1 cellular context compared by ENCODE assay signal in the genomic region with DNA sequence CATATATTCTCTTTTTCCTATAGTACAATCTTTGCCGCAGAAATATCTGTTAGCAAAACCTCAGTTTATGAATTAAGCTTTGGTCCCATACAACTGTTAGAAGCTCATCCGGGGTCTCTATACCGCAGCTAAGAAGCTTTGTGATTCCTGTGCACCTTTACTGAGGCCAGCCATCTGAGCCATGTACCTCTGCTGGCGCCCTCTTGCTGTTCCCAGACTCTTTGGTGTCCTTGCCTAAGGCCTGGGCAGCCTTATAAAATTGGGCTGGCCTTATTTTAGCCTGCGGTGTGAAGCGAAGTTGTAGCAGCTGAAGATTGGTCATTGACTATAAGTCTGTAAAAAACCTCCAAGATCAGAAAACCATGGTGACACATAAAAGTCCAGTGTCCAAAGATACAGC.
TF ChIP-seq lines count a peak whose summit lies in the region.

No MANE protein-coding gene starts in this region.

TF ChIP-seq in GM23338, 12 proteins besides CTCF, POLR2A, EP300 and RAD21 (continued from another document):
- TF ChIP-seq, protein P1, sequence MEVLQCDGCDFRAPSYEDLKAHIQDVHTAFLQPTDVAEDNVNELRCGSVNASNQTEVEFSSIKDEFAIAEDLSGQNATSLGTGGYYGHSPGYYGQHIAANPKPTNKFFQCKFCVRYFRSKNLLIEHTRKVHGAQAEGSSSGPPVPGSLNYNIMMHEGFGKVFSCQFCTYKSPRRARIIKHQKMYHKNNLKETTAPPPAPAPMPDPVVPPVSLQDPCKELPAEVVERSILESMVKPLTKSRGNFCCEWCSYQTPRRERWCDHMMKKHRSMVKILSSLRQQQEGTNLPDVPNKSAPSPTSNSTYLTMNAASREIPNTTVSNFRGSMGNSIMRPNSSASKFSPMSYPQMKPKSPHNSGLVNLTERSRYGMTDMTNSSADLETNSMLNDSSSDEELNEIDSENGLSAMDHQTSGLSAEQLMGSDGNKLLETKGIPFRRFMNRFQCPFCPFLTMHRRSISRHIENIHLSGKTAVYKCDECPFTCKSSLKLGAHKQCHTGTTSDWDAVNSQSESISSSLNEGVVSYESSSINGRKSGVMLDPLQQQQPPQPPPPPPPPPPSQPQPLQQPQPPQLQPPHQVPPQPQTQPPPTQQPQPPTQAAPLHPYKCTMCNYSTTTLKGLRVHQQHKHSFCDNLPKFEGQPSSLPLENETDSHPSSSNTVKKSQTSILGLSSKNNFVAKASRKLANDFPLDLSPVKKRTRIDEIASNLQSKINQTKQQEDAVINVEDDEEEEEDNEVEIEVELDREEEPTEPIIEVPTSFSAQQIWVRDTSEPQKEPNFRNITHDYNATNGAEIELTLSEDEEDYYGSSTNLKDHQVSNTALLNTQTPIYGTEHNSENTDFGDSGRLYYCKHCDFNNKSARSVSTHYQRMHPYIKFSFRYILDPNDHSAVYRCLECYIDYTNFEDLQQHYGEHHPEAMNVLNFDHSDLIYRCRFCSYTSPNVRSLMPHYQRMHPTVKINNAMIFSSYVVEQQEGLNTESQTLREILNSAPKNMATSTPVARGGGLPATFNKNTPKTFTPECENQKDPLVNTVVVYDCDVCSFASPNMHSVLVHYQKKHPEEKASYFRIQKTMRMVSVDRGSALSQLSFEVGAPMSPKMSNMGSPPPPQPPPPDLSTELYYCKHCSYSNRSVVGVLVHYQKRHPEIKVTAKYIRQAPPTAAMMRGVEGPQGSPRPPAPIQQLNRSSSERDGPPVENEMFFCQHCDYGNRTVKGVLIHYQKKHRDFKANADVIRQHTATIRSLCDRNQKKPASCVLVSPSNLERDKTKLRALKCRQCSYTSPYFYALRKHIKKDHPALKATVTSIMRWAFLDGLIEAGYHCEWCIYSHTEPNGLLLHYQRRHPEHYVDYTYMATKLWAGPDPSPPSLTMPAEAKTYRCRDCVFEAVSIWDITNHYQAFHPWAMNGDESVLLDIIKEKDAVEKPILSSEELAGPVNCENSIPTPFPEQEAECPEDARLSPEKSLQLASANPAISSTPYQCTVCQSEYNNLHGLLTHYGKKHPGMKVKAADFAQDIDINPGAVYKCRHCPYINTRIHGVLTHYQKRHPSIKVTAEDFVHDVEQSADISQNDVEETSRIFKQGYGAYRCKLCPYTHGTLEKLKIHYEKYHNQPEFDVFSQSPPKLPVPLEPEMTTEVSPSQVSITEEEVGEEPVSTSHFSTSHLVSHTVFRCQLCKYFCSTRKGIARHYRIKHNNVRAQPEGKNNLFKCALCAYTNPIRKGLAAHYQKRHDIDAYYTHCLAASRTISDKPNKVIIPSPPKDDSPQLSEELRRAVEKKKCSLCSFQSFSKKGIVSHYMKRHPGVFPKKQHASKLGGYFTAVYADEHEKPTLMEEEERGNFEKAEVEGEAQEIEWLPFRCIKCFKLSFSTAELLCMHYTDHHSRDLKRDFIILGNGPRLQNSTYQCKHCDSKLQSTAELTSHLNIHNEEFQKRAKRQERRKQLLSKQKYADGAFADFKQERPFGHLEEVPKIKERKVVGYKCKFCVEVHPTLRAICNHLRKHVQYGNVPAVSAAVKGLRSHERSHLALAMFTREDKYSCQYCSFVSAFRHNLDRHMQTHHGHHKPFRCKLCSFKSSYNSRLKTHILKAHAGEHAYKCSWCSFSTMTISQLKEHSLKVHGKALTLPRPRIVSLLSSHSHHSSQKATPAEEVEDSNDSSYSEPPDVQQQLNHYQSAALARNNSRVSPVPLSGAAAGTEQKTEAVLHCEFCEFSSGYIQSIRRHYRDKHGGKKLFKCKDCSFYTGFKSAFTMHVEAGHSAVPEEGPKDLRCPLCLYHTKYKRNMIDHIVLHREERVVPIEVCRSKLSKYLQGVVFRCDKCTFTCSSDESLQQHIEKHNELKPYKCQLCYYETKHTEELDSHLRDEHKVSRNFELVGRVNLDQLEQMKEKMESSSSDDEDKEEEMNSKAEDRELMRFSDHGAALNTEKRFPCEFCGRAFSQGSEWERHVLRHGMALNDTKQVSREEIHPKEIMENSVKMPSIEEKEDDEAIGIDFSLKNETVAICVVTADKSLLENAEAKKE (CRISPR knock-in tag; IDR thresholded peaks at IDR 0.05), result no peak
- no peak for TF ChIP-seq EZH2phosphoT487 (IDR thresholded peaks at IDR 0.05; ENCODE audit: unreplicated experiment)
- TF ChIP-seq ZNF331 (CRISPR knock-in tag; IDR thresholded peaks at IDR 0.05; ENCODE audit: low read depth), result no peak
- TF ChIP-seq, protein P2, sequence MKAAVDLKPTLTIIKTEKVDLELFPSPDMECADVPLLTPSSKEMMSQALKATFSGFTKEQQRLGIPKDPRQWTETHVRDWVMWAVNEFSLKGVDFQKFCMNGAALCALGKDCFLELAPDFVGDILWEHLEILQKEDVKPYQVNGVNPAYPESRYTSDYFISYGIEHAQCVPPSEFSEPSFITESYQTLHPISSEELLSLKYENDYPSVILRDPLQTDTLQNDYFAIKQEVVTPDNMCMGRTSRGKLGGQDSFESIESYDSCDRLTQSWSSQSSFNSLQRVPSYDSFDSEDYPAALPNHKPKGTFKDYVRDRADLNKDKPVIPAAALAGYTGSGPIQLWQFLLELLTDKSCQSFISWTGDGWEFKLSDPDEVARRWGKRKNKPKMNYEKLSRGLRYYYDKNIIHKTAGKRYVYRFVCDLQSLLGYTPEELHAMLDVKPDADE (IDR thresholded peaks at IDR 0.05), result no peak
- TF ChIP-seq JUNB (IDR thresholded peaks at IDR 0.05; ENCODE audit: unreplicated experiment), result no peak
- TF ChIP-seq CREB1 (CRISPR knock-in tag; IDR thresholded peaks at IDR 0.05; ENCODE audit: low read depth), result no peak
- TF ChIP-seq ZNF114 (CRISPR knock-in tag; IDR thresholded peaks at IDR 0.05), result no peak
- TF ChIP-seq EZH2 (IDR thresholded peaks at IDR 0.05; ENCODE audit: low read depth, unreplicated experiment), result no peak
